In genomic region chr12:26729137-26729671, GRCh38 we compare ENCODE assay signal across 8 cellular contexts.
DNase-seq lines count a peak whose midpoint lies in the region; ATAC-seq and FAIRE-seq lines count a peak whose summit lies in the region.
"Not testable (repeated sequence)": the region's sequence is repeated elsewhere in the genome, so short reads cannot be mapped to it uniquely, and the experiment has no call there.

No MANE protein-coding gene starts in this region.

- not testable (repeated sequence) for H3K9me3 Mint-ChIP-seq in activated naive CD4-positive, alpha-beta T cell treated with anti-CD3 and anti-CD28 coated beads, Interleukin-2, amount 50 U/mL, for 24 hours

- peaks cover 69% of the 10 kb centered on the region for H3K4me1 Mint-ChIP-seq in activated naive CD4-positive, alpha-beta T cell treated with anti-CD3 and anti-CD28 coated beads, Interleukin-2, amount 50 U/mL, for 24 hours

- H3K27ac Mint-ChIP-seq in activated naive CD4-positive, alpha-beta T cell treated with anti-CD3 and anti-CD28 coated beads, Interleukin-2, amount 50 U/mL, for 24 hours = peak overlapping the region; percentile 17

- ATAC-seq in GM19351 (IDR thresholded peaks at IDR 0.05; ENCODE audit: unreplicated experiment) = peak; percentile 53
- ATAC-seq in GM21619 (IDR thresholded peaks at IDR 0.05; ENCODE audit: unreplicated experiment) = peak; percentile 47
- ATAC-seq in HG02870 (IDR thresholded peaks at IDR 0.05; ENCODE audit: unreplicated experiment) = peak; percentile 41
- ATAC-seq in HG03159 (IDR thresholded peaks at IDR 0.05; ENCODE audit: unreplicated experiment) = peak; percentile 38
- ATAC-seq in HG03565 (IDR thresholded peaks at IDR 0.05; ENCODE audit: unreplicated experiment) = peak; percentile 41
- ATAC-seq in stimulated activated naive CD8-positive, alpha-beta T cell treated with anti-CD3 and anti-CD28 coated beads, Interleukin-15, Interleukin-2, amounts not matched to agents 100 U/mL and 50 U/mL, for 24 hours = peak; percentile 52

- not testable (repeated sequence) for H3K36me3 Mint-ChIP-seq in activated naive CD4-positive, alpha-beta T cell treated with anti-CD3 and anti-CD28 coated beads, Interleukin-2, amount 50 U/mL, for 24 hours

- H3K4me3 Mint-ChIP-seq in activated naive CD4-positive, alpha-beta T cell treated with anti-CD3 and anti-CD28 coated beads, Interleukin-2, amount 50 U/mL, for 24 hours = not testable (repeated sequence)

- peak; percentile 88 for FAIRE-seq in GM18507 (lab: Jason Lieb, UNC)

- not testable (repeated sequence) for DNase-seq in GM18507 (ENCODE audit: extremely low spot score, insufficient read length, low read depth); stimulated activated naive CD8-positive, alpha-beta T cell treated with anti-CD3 and anti-CD28 coated beads, Interleukin-15, Interleukin-2, amounts not matched to agents 100 U/mL and 50 U/mL, for 24 hours

- not testable (repeated sequence) for H3K27me3 Mint-ChIP-seq in activated naive CD4-positive, alpha-beta T cell treated with anti-CD3 and anti-CD28 coated beads, Interleukin-2, amount 50 U/mL, for 24 hours
